In genomic region chr9:136885950-136886578, GRCh38 we compare ENCODE assay signal across 8 cellular contexts. TPM values are rescaled to one million over a fixed set of nuclear protein-coding genes. Genes with fewer than 3 reads are reported as not detected.
DNase-seq lines count a peak whose midpoint lies in the region; ATAC-seq and TF ChIP-seq lines count a peak whose summit lies in the region.

TRAF2 (plus strand) TSS chr9:136886516; CDS start chr9:136898741, 12,225 bp downstream.

- no peaks in the 10 kb centered on the region for H3K36me3 Mint-ChIP-seq in activated naive CD8-positive, alpha-beta T cell
- H3K36me3 Mint-ChIP-seq in osteocyte (ENCODE audit: unreplicated experiment) = no peaks in the 10 kb centered on the region

- peaks cover 7% of the 10 kb centered on the region for H3K36me3 ChIP-seq in thymus (ENCODE audit: control insufficient read depth, insufficient read depth)

- no peaks in the 10 kb centered on the region for H3K27me3 ChIP-seq in thymus (ENCODE audit: control insufficient read depth, insufficient read depth)

- H3K4me3 Mint-ChIP-seq in activated naive CD8-positive, alpha-beta T cell = peak within 1 kb of the TSS; percentile 97
- H3K4me3 Mint-ChIP-seq in osteocyte (ENCODE audit: unreplicated experiment) = peak within 1 kb of the TSS; percentile 78

- peak within 1 kb of the TSS; percentile 96 for H3K4me3 ChIP-seq in thymus (ENCODE audit: low read length)

- peak within 1 kb of the TSS; percentile 90 for H3K27ac Mint-ChIP-seq in activated naive CD8-positive, alpha-beta T cell
- peak within 1 kb of the TSS; percentile 81 for H3K27ac Mint-ChIP-seq in osteocyte (ENCODE audit: unreplicated experiment)

- no peaks in the 10 kb centered on the region for H3K9me3 ChIP-seq in thymus (ENCODE audit: control insufficient read depth)

- peaks cover 42% of the 10 kb centered on the region for H3K4me1 Mint-ChIP-seq in activated naive CD8-positive, alpha-beta T cell (ENCODE audit: low read depth)
- peaks cover 26% of the 10 kb centered on the region for H3K4me1 Mint-ChIP-seq in osteocyte (ENCODE audit: unreplicated experiment)

- H3K9me3 Mint-ChIP-seq in activated naive CD8-positive, alpha-beta T cell (ENCODE audit: low read depth) = no peaks in the 10 kb centered on the region
- no peaks in the 10 kb centered on the region for H3K9me3 Mint-ChIP-seq in osteocyte (ENCODE audit: unreplicated experiment)

- H3K27me3 Mint-ChIP-seq in activated naive CD8-positive, alpha-beta T cell = no peaks in the 10 kb centered on the region
- H3K27me3 Mint-ChIP-seq in osteocyte (ENCODE audit: unreplicated experiment) = no peaks in the 10 kb centered on the region

- peak within 1 kb of the TSS; percentile 87 for H3K27ac ChIP-seq in thymus (ENCODE audit: low read depth)

- peak; percentile 83 for ATAC-seq in HG02642 (IDR thresholded peaks at IDR 0.05; ENCODE audit: poor library complexity, unreplicated experiment)

- no peak for TF ChIP-seq CTCF in osteocyte (IDR thresholded peaks at IDR 0.05)

- intact Hi-C loops in head of caudate nucleus (cut with DNase I) = loop anchor here (10.0 kb wide), 1 partner anchor 59 kb away; the partner anchor contains the start of genes C8G and FBXW5

- peak; percentile 92 for TF ChIP-seq POLR2A in GM10847 (IDR thresholded peaks at IDR 0.05; ENCODE audit: extremely low read depth, insufficient read length)

- under 1% methylated on average over 88 of the region's 88 CpGs for WGBS in thymus

- DNase-seq in NCI-H1105 treated with DMSO at 0.1 percent for 48 hours (lab: John Stamatoyannopoulos, UW) (peak; percentile 95), SKM-1 treated with dmso at 0.1 percent for 144 hours (lab: John Stamatoyannopoulos, UW; ENCODE audit: unreplicated experiment) (peak; percentile 94), head of caudate nucleus (peak; percentile 95 to 100 (median 99)), osteocyte (ENCODE audit: extremely low spot score, unreplicated experiment) (peak; percentile 99)

- H3K4me1 ChIP-seq in thymus (ENCODE audit: control insufficient read depth, insufficient read depth, low read length) = peaks cover 9% of the 10 kb centered on the region

RNA-seq across cellular contexts. Expression of gene TRAF2, which starts in this region (rescaled TPM):
- total RNA-seq in osteocyte = 12.2 and 14.4 TPM in 2 replicates
- polyA plus RNA-seq in thymus = 18.8 TPM

Comparison
In these comparisons a context has a peak if more than half of its experiments do, and no peak if none do; other contexts are left out.
1. Peak in every context shown above with its lines: DNase-seq, ATAC-seq, H3K4me3 ChIP-seq and H3K27ac ChIP-seq.